ENCODE assay signal across 9 cellular contexts in genomic region chr2:199850250-199850717, GRCh38. TPM values are rescaled to one million over a fixed set of nuclear protein-coding genes. Genes with fewer than 3 reads are reported as not detected.
DNase-seq lines count a peak whose midpoint lies in the region; ATAC-seq, FAIRE-seq and TF ChIP-seq lines count a peak whose summit lies in the region.
"Had no signal": no experiment of that assay in that cellular context is flagged by ENCODE, and none has a peak within 500 bp of the region (broad histone marks: within the 10 kb centered on the region; RNA-seq: fewer than 3 reads in every experiment).

No MANE protein-coding gene starts in this region.

- H3K27ac ChIP-seq in gastroesophageal sphincter, result peak overlapping the region in 3 of 4 donors; percentile 58 to 74 (median 70)

- no peak for TF ChIP-seq POLR2A in gastroesophageal sphincter (IDR thresholded peaks at IDR 0.05)

- H3K4me1 ChIP-seq in gastroesophageal sphincter, result peaks cover 0 to 13% (median 4%) of the 10 kb centered on the region in 3 donors
- H3K4me1 ChIP-seq in skeletal muscle satellite cell (ENCODE audit: control insufficient read depth, insufficient read depth, low read length), result no peaks in the 10 kb centered on the region

- H3K36me3 Mint-ChIP-seq in T-cell, result peaks cover 5% of the 10 kb centered on the region

- CTCF ChIA-PET in T-cell (lab: Charles Lee), result interaction anchor here in 1 of 2 donors (0.6 kb wide), 1 partner anchor 13 kb away, joined by 3 read pairs; no protein-coding TSS in a partner anchor

- TF ChIP-seq CTCF in gastroesophageal sphincter (IDR thresholded peaks at IDR 0.05), result no peak

- no peak overlapping the region for H3K27ac Mint-ChIP-seq in T-cell

- H3K9me3 ChIP-seq in gastroesophageal sphincter, result no peaks in the 10 kb centered on the region
- no peaks in the 10 kb centered on the region for H3K9me3 ChIP-seq in skeletal muscle satellite cell (replicated peaks; ENCODE audit: low read length)

- peak overlapping the region; percentile 99 for H3K4me2 ChIP-seq in skeletal muscle satellite cell (ENCODE audit: low read length)

- H3K36me3 ChIP-seq in gastroesophageal sphincter (peaks cover 0 to 2% of the 10 kb centered on the region in 2 donors), skeletal muscle satellite cell (ENCODE audit: insufficient read depth, low read length) (no peaks in the 10 kb centered on the region)

- POLR2A ChIA-PET in T-cell (lab: Charles Lee), result no interaction called here

- ATAC-seq in T-cell (replicated peaks in 1 of 4), result no peak
- no peak for ATAC-seq in gastroesophageal sphincter
- no peak for ATAC-seq in HG02852 (IDR thresholded peaks at IDR 0.05; ENCODE audit: unreplicated experiment)

- H3K27me3 ChIP-seq in gastroesophageal sphincter (no peaks in the 10 kb centered on the region), skeletal muscle satellite cell (ENCODE audit: control insufficient read depth, insufficient read depth, low read length) (peaks cover 7% of the 10 kb centered on the region)

- H3K9me3 Mint-ChIP-seq in T-cell, result no peaks in the 10 kb centered on the region

- DNase-seq in GM18507 (ENCODE audit: extremely low spot score, insufficient read length, low read depth) (no peak), T-cell (no peak), medulla oblongata (ENCODE audit: extremely low spot score) (no peak), ecto neural progenitor cell (ENCODE audit: low spot score) (no peak), NCI-H2107 treated with DMSO at 0.1 percent for 48 hours (lab: John Stamatoyannopoulos, UW; ENCODE audit: unreplicated experiment) (no peak)

- 52 to 53% methylated on average over 2 of the region's 12 CpGs for WGBS in gastroesophageal sphincter (ENCODE audit: low coverage in 1 of 2), 2 donors

- TF ChIP-seq EP300 in gastroesophageal sphincter (IDR thresholded peaks at IDR 0.05), result no peak

- H3K4me3 ChIP-seq in gastroesophageal sphincter (peak overlapping the region; percentile 70 to 96), skeletal muscle satellite cell (ENCODE audit: low read length) (peak overlapping the region; percentile 87)

- H3K4me1 Mint-ChIP-seq in T-cell, result peaks cover 6 to 8% (median 8%) of the 10 kb centered on the region in 3 donors

- peak overlapping the region; percentile 72 to 99 (median 73) for H3K4me3 Mint-ChIP-seq in T-cell

- H3K27me3 Mint-ChIP-seq in T-cell, result no peaks in the 10 kb centered on the region

- peak; percentile 50 for FAIRE-seq in GM18507 (lab: Jason Lieb, UNC)
- FAIRE-seq: colon had no signal

- H3K9ac ChIP-seq in skeletal muscle satellite cell (ENCODE audit: low read depth, low read length), result peak overlapping the region; percentile 78

RNA-seq across cellular contexts. Expression of gene FTCDNL1, which starts 0.7 kb away (rescaled TPM):
- total RNA-seq in T-cell (1 to 10 TPM in 4 of 5 donors, under 1 TPM in 1; 0.77 to 3.8 (median 2.6) TPM), gastroesophageal sphincter (1 to 10 TPM in 3 of 4 donors, under 1 TPM in 1; 0.69 to 2.3 (median 1.4) TPM)
- total RNA-seq in skeletal muscle satellite cell (2012; rRNA removed), result 1.5 and 2.0 TPM in 2 replicates
